8 cellular contexts compared by ENCODE assay signal in genomic region chr7:149147730-149148653, GRCh38. TPM values are rescaled to one million over a fixed set of nuclear protein-coding genes. Genes with fewer than 3 reads are reported as not detected.
A peak's percentile ranks its signal among the peaks of the same experiment; 100 is the strongest.
DNase-seq lines count a peak whose midpoint lies in the region; ATAC-seq lines count a peak whose summit lies in the region.

No MANE protein-coding gene starts in this region.

- no peaks in the 10 kb centered on the region for H3K4me1 ChIP-seq in endocrine pancreas (ENCODE audit: control insufficient read depth, insufficient read depth, low read length)
- H3K4me1 ChIP-seq in mesendoderm (ENCODE audit: control insufficient read depth, low read depth, low read length): peaks cover 4% of the 10 kb centered on the region

- peaks cover 29% of the 10 kb centered on the region for H3K4me1 Mint-ChIP-seq in activated CD8-positive, alpha-beta memory T cell treated with anti-CD3 and anti-CD28 coated beads, Interleukin-2, amount 10 ng/mL, durations not matched to agents 7 days and 5 days

- H3K9ac ChIP-seq in endocrine pancreas (ENCODE audit: control insufficient read depth, insufficient read depth, low read length) (peak overlapping the region; percentile 90), mesendoderm (ENCODE audit: low read length) (peak overlapping the region; percentile 97)

- peak overlapping the region; percentile 88 for H3K4me3 ChIP-seq in endocrine pancreas (ENCODE audit: control insufficient read depth, insufficient read depth, low read length)
- peak overlapping the region; percentile 86 for H3K4me3 ChIP-seq in mesendoderm (ENCODE audit: low read length)

- peak; percentile 29 for ATAC-seq in HG02840 (IDR thresholded peaks at IDR 0.05; ENCODE audit: low FRiP score, unreplicated experiment)
- ATAC-seq in activated CD8-positive, alpha-beta memory T cell treated with anti-CD3 and anti-CD28 coated beads, Interleukin-2, amount 10 ng/mL, durations not matched to agents 7 days and 5 days: peak; percentile 40

- H3K79me1 ChIP-seq in mesendoderm (ENCODE audit: low read length): peaks cover 3% of the 10 kb centered on the region

- no peak overlapping the region for H2BK5ac ChIP-seq in mesendoderm (ENCODE audit: low read length)

- H3K36me3 ChIP-seq in endocrine pancreas (ENCODE audit: control insufficient read depth, insufficient read depth, low read length): no peaks in the 10 kb centered on the region
- H3K36me3 ChIP-seq in mesendoderm (ENCODE audit: control insufficient read depth, insufficient read depth, low read length): no peaks in the 10 kb centered on the region

- no peak overlapping the region for H2BK120ac ChIP-seq in mesendoderm (ENCODE audit: low read depth, low read length)

- H2AK5ac ChIP-seq in mesendoderm (ENCODE audit: low read length): no peak overlapping the region

- H3K27me3 Mint-ChIP-seq in activated CD8-positive, alpha-beta memory T cell treated with anti-CD3 and anti-CD28 coated beads, Interleukin-2, amount 10 ng/mL, durations not matched to agents 7 days and 5 days: no peaks in the 10 kb centered on the region

- H2BK15ac ChIP-seq in mesendoderm (replicated peaks; ENCODE audit: low read depth): no peak overlapping the region

- H3K79me2 ChIP-seq in mesendoderm (ENCODE audit: control insufficient read depth, insufficient read depth, low read length): peaks cover 39% of the 10 kb centered on the region

- peak overlapping the region; percentile 62 for H3K4me2 ChIP-seq in mesendoderm (ENCODE audit: low read length)

- peaks cover 7% of the 10 kb centered on the region for H3K36me3 Mint-ChIP-seq in activated CD8-positive, alpha-beta memory T cell treated with anti-CD3 and anti-CD28 coated beads, Interleukin-2, amount 10 ng/mL, durations not matched to agents 7 days and 5 days

- WGBS in mesendoderm (ENCODE audit: extremely low coverage, insufficient coverage, low lambda C conversion rate): no CpG with 5 or more reads among the region's 87 CpGs

- no peak overlapping the region for H3K23ac ChIP-seq in mesendoderm (ENCODE audit: low read length)

- peak overlapping the region; percentile 90 for H3K4ac ChIP-seq in mesendoderm (ENCODE audit: low read depth, low read length)

- DNase-seq in NCI-H2107 (lab: John Stamatoyannopoulos, UW) (peak; percentile 15), NCI-H2107 treated with DMSO at 0.1 percent for 48 hours (lab: John Stamatoyannopoulos, UW; ENCODE audit: unreplicated experiment) (no peak), NCI-H2029 treated with DMSO at 0.1 percent for 48 hours (lab: John Stamatoyannopoulos, UW) (peak; percentile 6), mesendoderm (peak; percentile 60)
- peak; percentile 68 for DNase-seq in activated CD8-positive, alpha-beta memory T cell treated with anti-CD3 and anti-CD28 coated beads, Interleukin-2, amount 10 ng/mL, durations not matched to agents 7 days and 5 days
- peak; percentile 33 to 47 for DNase-seq in stimulated activated CD8-positive, alpha-beta memory T cell treated with anti-CD3 and anti-CD28 coated beads, Interleukin-2, amount 100 ng/mL, for 1 hour (ENCODE audit: low read depth in 2 of 2)

- no peaks in the 10 kb centered on the region for H3K27me3 ChIP-seq in endocrine pancreas (ENCODE audit: control insufficient read depth, insufficient read depth, low read length)
- no peaks in the 10 kb centered on the region for H3K27me3 ChIP-seq in mesendoderm (ENCODE audit: insufficient read depth, low read length, poor library complexity)

- peak overlapping the region; percentile 90 for H3K4me3 Mint-ChIP-seq in activated CD8-positive, alpha-beta memory T cell treated with anti-CD3 and anti-CD28 coated beads, Interleukin-2, amount 10 ng/mL, durations not matched to agents 7 days and 5 days

- peak overlapping the region; percentile 66 for H3K27ac Mint-ChIP-seq in activated CD8-positive, alpha-beta memory T cell treated with anti-CD3 and anti-CD28 coated beads, Interleukin-2, amount 10 ng/mL, durations not matched to agents 7 days and 5 days

- H3K9me3 ChIP-seq in endocrine pancreas (ENCODE audit: control insufficient read depth, low read length): no peaks in the 10 kb centered on the region

- H4K8ac ChIP-seq in mesendoderm (ENCODE audit: low read depth, low read length): no peak overlapping the region

- H3K9me3 Mint-ChIP-seq in activated CD8-positive, alpha-beta memory T cell treated with anti-CD3 and anti-CD28 coated beads, Interleukin-2, amount 10 ng/mL, durations not matched to agents 7 days and 5 days (ENCODE audit: low read depth): no peaks in the 10 kb centered on the region

- CTCF ChIA-PET in activated CD8-positive, alpha-beta memory T cell treated with anti-CD3 and anti-CD28 coated beads, Interleukin-2, amount 10 ng/mL, durations not matched to agents 7 days and 5 days (lab: Charles Lee): interaction anchor here (0.7 to 4.6 kb wide), 19 partner anchors 10 to 275 kb away, joined by 3 to 61 read pairs (median 5); partner anchors contain the start of genes ZNF212, ZNF282, ZNF425 and ZNF783

- H3K56ac ChIP-seq in mesendoderm (ENCODE audit: low read length): peak overlapping the region; percentile 99

- H4K5ac ChIP-seq in mesendoderm (ENCODE audit: low read length): no peak overlapping the region

- H3K27ac ChIP-seq in mesendoderm (ENCODE audit: low read depth, low read length): peak overlapping the region; percentile 86

- peak overlapping the region; percentile 73 for H3K18ac ChIP-seq in mesendoderm (ENCODE audit: low read length)

RNA-seq across cellular contexts. Expression of gene ZNF398, which starts 0.7 kb away (rescaled TPM):
- 10 to 100 TPM; 12.1 to 13.2 TPM for total RNA-seq in activated CD8-positive, alpha-beta memory T cell treated with anti-CD3 and anti-CD28 coated beads, Interleukin-2, amount 10 ng/mL, durations not matched to agents 7 days and 5 days
- polyA plus RNA-seq in mesendoderm (2013, experiment 1 of 2): 9.1 TPM
- polyA plus RNA-seq in mesendoderm (2013, experiment 2 of 2): 9.8 TPM

RNA-seq across cellular contexts. Expression of gene ZNF425, which starts 21.9 kb away (rescaled TPM):
- total RNA-seq in activated CD8-positive, alpha-beta memory T cell treated with anti-CD3 and anti-CD28 coated beads, Interleukin-2, amount 10 ng/mL, durations not matched to agents 7 days and 5 days: under 1 TPM; 0.53 to 0.91 TPM
- 2.1 TPM for polyA plus RNA-seq in mesendoderm (2013, experiment 1 of 2)
- 2.4 TPM for polyA plus RNA-seq in mesendoderm (2013, experiment 2 of 2)

RNA-seq across cellular contexts. Expression of gene ZNF282, which starts 47.4 kb away (rescaled TPM):
- total RNA-seq in activated CD8-positive, alpha-beta memory T cell treated with anti-CD3 and anti-CD28 coated beads, Interleukin-2, amount 10 ng/mL, durations not matched to agents 7 days and 5 days: 10 to 100 TPM; 42.0 to 49.7 TPM
- 17.2 TPM for polyA plus RNA-seq in mesendoderm (2013, experiment 1 of 2)
- polyA plus RNA-seq in mesendoderm (2013, experiment 2 of 2): 17.8 TPM

RNA-seq across cellular contexts. Expression of gene ZNF786, which starts 57.5 kb away (rescaled TPM):
- 1 to 10 TPM; 7.1 to 7.4 TPM for total RNA-seq in activated CD8-positive, alpha-beta memory T cell treated with anti-CD3 and anti-CD28 coated beads, Interleukin-2, amount 10 ng/mL, durations not matched to agents 7 days and 5 days
- 4.5 TPM for polyA plus RNA-seq in mesendoderm (2013, experiment 1 of 2)
- 4.7 TPM for polyA plus RNA-seq in mesendoderm (2013, experiment 2 of 2)
